In genomic region chr13:112432734-112433133, GRCh38 we compare ENCODE assay signal across 2 cellular contexts. TPM values are rescaled to one million over a fixed set of nuclear protein-coding genes. Genes with fewer than 3 reads are reported as not detected.
"Had no signal": no experiment of that assay in that cellular context is flagged by ENCODE, and none has a peak within 500 bp of the region (broad histone marks: within the 10 kb centered on the region; RNA-seq: fewer than 3 reads in every experiment).

No MANE protein-coding gene starts in this region.

RNA-seq across cellular contexts. Expression of gene SPACA7, which starts 56.6 kb away (rescaled TPM):
- total RNA-seq: G401, GM12878 had no signal
- polyA plus RNA-seq: GM12878 had no signal
